ENCODE assay signal across 25 cellular contexts in the genomic region with DNA sequence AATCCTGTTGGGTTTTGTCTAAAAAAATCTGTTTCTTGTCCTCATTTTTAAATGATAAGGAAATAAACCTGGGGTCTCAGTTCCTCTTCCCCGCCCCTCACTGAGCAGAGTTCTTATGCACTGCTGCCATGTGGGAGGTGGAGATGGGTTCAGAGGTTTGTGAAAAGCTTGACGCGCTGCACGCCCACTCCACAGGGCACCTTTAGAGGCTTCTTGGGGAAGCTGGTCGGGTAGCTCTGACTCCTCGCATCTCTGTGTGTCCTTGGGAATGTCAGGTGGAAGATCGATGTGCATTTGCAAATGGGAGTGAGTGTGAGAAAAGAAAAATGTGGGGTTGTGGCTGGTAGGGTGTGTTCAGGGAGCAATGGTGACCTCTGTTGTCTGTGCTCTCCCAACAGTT. TPM values are rescaled to one million over a fixed set of nuclear protein-coding genes. Genes with fewer than 3 reads are reported as not detected.
A peak's percentile ranks its signal among the peaks of the same experiment; 100 is the strongest.
DNase-seq lines count a peak whose midpoint lies in the region; ATAC-seq and TF ChIP-seq lines count a peak whose summit lies in the region.
"Had no signal": no experiment of that assay in that cellular context is flagged by ENCODE, and none has a peak within 500 bp of the region (broad histone marks: within the 10 kb centered on the region; RNA-seq: fewer than 3 reads in every experiment).

No MANE protein-coding gene starts in this region.

- ATAC-seq in stimulated activated naive CD8-positive, alpha-beta T cell treated with anti-CD3 and anti-CD28 coated beads, Interleukin-15, amount 100 ng/mL, for 72 hours, result no peak
- ATAC-seq in activated T-helper 17 cell treated with anti-CD3 and anti-CD28 coated beads, Interleukin-2, amount 50 U/mL, for 72 hours (replicated peaks), result no peak
- ATAC-seq in naive B cell (ENCODE audit: low read depth in 2 of 2) (no peak), HG02798 (IDR thresholded peaks at IDR 0.05; ENCODE audit: poor library complexity, unreplicated experiment) (no peak)

- no peak for DNase-seq in stimulated activated naive CD8-positive, alpha-beta T cell treated with anti-CD3 and anti-CD28 coated beads, Interleukin-15, amount 100 ng/mL, for 72 hours
- DNase-seq in naive B cell (no peak), type B pancreatic cell (ENCODE audit: extremely low spot score, unreplicated experiment) (no peak), SW 1271 (lab: John Stamatoyannopoulos, UW) (no peak), NCI-H1694 treated with DMSO at 0.1 percent for 48 hours (lab: John Stamatoyannopoulos, UW) (no peak)
- DNase-seq: activated CD4-positive, alpha-beta T cell treated with anti-CD3 and anti-CD28 coated beads, Interleukin-2, amount 10 ng/mL, durations not matched to agents 24 days and 14 days; activated CD8-positive, alpha-beta memory T cell treated with anti-CD3 and anti-CD28 coated beads for 24 hours; activated gamma-delta T cell treated with Interleukin-2 at 50 U/mL for 16 hours; adrenal gland; brain microvascular endothelial cell; COR-L47; DMS79; GF-D8; mammary epithelial cell; NCI-H1092; NCI-H187 treated with DMSO at 0.1 percent for 48 hours; NCI-H2171; occipital lobe; psoas muscle; SHP77 treated with DMSO at 0.1 percent for 48 hours; substantia nigra; WERI-Rb-1 had no signal

- peak overlapping the region; percentile 2 for H3K27ac Mint-ChIP-seq in stimulated activated naive CD8-positive, alpha-beta T cell treated with anti-CD3 and anti-CD28 coated beads, Interleukin-15, Interleukin-2, amounts not matched to agents 100 ng/mL and 50 ng/mL, for 24 hours
- no peak overlapping the region for H3K27ac Mint-ChIP-seq in stimulated activated naive CD8-positive, alpha-beta T cell treated with anti-CD3 and anti-CD28 coated beads, Interleukin-15, amount 100 ng/mL, for 72 hours
- H3K27ac Mint-ChIP-seq in activated T-helper 17 cell treated with anti-CD3 and anti-CD28 coated beads, Interleukin-2, amount 50 U/mL, for 72 hours, result no peak overlapping the region
- H3K27ac Mint-ChIP-seq in naive B cell (peak overlapping the region in 1 of 6 donors; percentile 35), type B pancreatic cell (no peak overlapping the region)

- peaks cover 27% of the 10 kb centered on the region for H3K4me1 Mint-ChIP-seq in stimulated activated naive CD8-positive, alpha-beta T cell treated with anti-CD3 and anti-CD28 coated beads, Interleukin-15, Interleukin-2, amounts not matched to agents 100 ng/mL and 50 ng/mL, for 24 hours (ENCODE audit: low read depth)
- H3K4me1 Mint-ChIP-seq in stimulated activated naive CD8-positive, alpha-beta T cell treated with anti-CD3 and anti-CD28 coated beads, Interleukin-15, amount 100 ng/mL, for 72 hours, result peaks cover 39% of the 10 kb centered on the region
- peaks cover 13% of the 10 kb centered on the region for H3K4me1 Mint-ChIP-seq in activated T-helper 17 cell treated with anti-CD3 and anti-CD28 coated beads, Interleukin-2, amount 50 U/mL, for 72 hours
- H3K4me1 Mint-ChIP-seq in naive B cell, result peaks cover 16 to 27% (median 24%) of the 10 kb centered on the region in 3 donors
- H3K4me1 Mint-ChIP-seq in type B pancreatic cell (ENCODE audit: unreplicated experiment), result peaks cover 14% of the 10 kb centered on the region

- H3K4me3 Mint-ChIP-seq in stimulated activated naive CD8-positive, alpha-beta T cell treated with anti-CD3 and anti-CD28 coated beads, Interleukin-15, Interleukin-2, amounts not matched to agents 100 ng/mL and 50 ng/mL, for 24 hours, result no peak overlapping the region
- H3K4me3 Mint-ChIP-seq in stimulated activated naive CD8-positive, alpha-beta T cell treated with anti-CD3 and anti-CD28 coated beads, Interleukin-15, amount 100 ng/mL, for 72 hours, result peak overlapping the region in 1 of 2 donors; percentile 38
- peak overlapping the region; percentile 54 for H3K4me3 Mint-ChIP-seq in activated T-helper 17 cell treated with anti-CD3 and anti-CD28 coated beads, Interleukin-2, amount 50 U/mL, for 72 hours
- H3K4me3 Mint-ChIP-seq in naive B cell, result peak overlapping the region; percentile 16 to 83 (median 74)
- H3K4me3 Mint-ChIP-seq in type B pancreatic cell, result peak overlapping the region; percentile 66

- H3K36me3 Mint-ChIP-seq in stimulated activated naive CD8-positive, alpha-beta T cell treated with anti-CD3 and anti-CD28 coated beads, Interleukin-15, Interleukin-2, amounts not matched to agents 100 ng/mL and 50 ng/mL, for 24 hours (ENCODE audit: low read depth), result no peaks in the 10 kb centered on the region
- peaks cover 6% of the 10 kb centered on the region for H3K36me3 Mint-ChIP-seq in activated T-helper 17 cell treated with anti-CD3 and anti-CD28 coated beads, Interleukin-2, amount 50 U/mL, for 72 hours (ENCODE audit: low read depth)
- H3K36me3 Mint-ChIP-seq in naive B cell (peaks cover 4 to 7% of the 10 kb centered on the region in 2 donors), type B pancreatic cell (peaks cover 4% of the 10 kb centered on the region)

- H3K9me3 Mint-ChIP-seq in stimulated activated naive CD8-positive, alpha-beta T cell treated with anti-CD3 and anti-CD28 coated beads, Interleukin-15, Interleukin-2, amounts not matched to agents 100 ng/mL and 50 ng/mL, for 24 hours, result no peaks in the 10 kb centered on the region
- no peaks in the 10 kb centered on the region for H3K9me3 Mint-ChIP-seq in stimulated activated naive CD8-positive, alpha-beta T cell treated with anti-CD3 and anti-CD28 coated beads, Interleukin-15, amount 100 ng/mL, for 72 hours
- H3K9me3 Mint-ChIP-seq in activated T-helper 17 cell treated with anti-CD3 and anti-CD28 coated beads, Interleukin-2, amount 50 U/mL, for 72 hours, result no peaks in the 10 kb centered on the region
- H3K9me3 Mint-ChIP-seq in naive B cell (peaks cover 0 to 2% (median 0%) of the 10 kb centered on the region in 7 donors), type B pancreatic cell (no peaks in the 10 kb centered on the region)
- H3K9me3 Mint-ChIP-seq: activated CD4-positive, alpha-beta T cell treated with anti-CD3 and anti-CD28 coated beads, Interleukin-2, amount 10 ng/mL, durations not matched to agents 24 days and 14 days had no signal

- H3K27me3 Mint-ChIP-seq in stimulated activated naive CD8-positive, alpha-beta T cell treated with anti-CD3 and anti-CD28 coated beads, Interleukin-15, Interleukin-2, amounts not matched to agents 100 ng/mL and 50 ng/mL, for 24 hours, result peaks cover 35% of the 10 kb centered on the region
- peaks cover 39% of the 10 kb centered on the region for H3K27me3 Mint-ChIP-seq in stimulated activated naive CD8-positive, alpha-beta T cell treated with anti-CD3 and anti-CD28 coated beads, Interleukin-15, amount 100 ng/mL, for 72 hours
- peaks cover 22% of the 10 kb centered on the region for H3K27me3 Mint-ChIP-seq in activated T-helper 17 cell treated with anti-CD3 and anti-CD28 coated beads, Interleukin-2, amount 50 U/mL, for 72 hours
- H3K27me3 Mint-ChIP-seq in naive B cell (peaks cover 26 to 43% (median 36%) of the 10 kb centered on the region in 3 donors), type B pancreatic cell (peaks cover 51% of the 10 kb centered on the region)

- TF ChIP-seq CTCF in type B pancreatic cell (conservative IDR thresholded peaks at IDR 0.05), result no peak

RNA-seq across cellular contexts. Expression of a gene that starts 4.7 kb away (rescaled TPM):
- total RNA-seq in activated T-helper 17 cell treated with anti-CD3 and anti-CD28 coated beads, Interleukin-2, amount 50 U/mL, for 72 hours, result 10 to 100 TPM; 47.9 to 57.6 TPM
- 10 to 100 TPM; 72.3 to 99.5 (median 88.4) TPM for polyA plus RNA-seq in naive B cell (ENCODE audit: low read depth in 6 of 6)
- total RNA-seq in type B pancreatic cell (ENCODE audit: low replicate concordance), result 34.6 and 43.3 TPM in 2 replicates

RNA-seq across cellular contexts. Expression of a gene that starts 52.8 kb away (rescaled TPM):
- total RNA-seq in activated T-helper 17 cell treated with anti-CD3 and anti-CD28 coated beads, Interleukin-2, amount 50 U/mL, for 72 hours, result 100 to 1,000 TPM in 1 of 2 donors, 10 to 100 TPM in 1; 98.8 to 171 TPM
- polyA plus RNA-seq in naive B cell (ENCODE audit: low read depth in 6 of 6), result 1 to 10 TPM; 1.3 to 8.6 (median 4.9) TPM
- total RNA-seq in type B pancreatic cell (ENCODE audit: low replicate concordance), result 71.3 and 94.7 TPM in 2 replicates

RNA-seq across cellular contexts. Expression of a gene that starts 53.0 kb away (rescaled TPM):
- total RNA-seq in activated T-helper 17 cell treated with anti-CD3 and anti-CD28 coated beads, Interleukin-2, amount 50 U/mL, for 72 hours, result 10 to 100 TPM in 1 of 2 donors, 1 to 10 TPM in 1; 9.0 to 22.2 TPM
- polyA plus RNA-seq in naive B cell (ENCODE audit: low read depth in 6 of 6), result 10 to 100 TPM in 4 of 6 donors, 1 to 10 TPM in 2; 9.3 to 35.0 (median 12.4) TPM
- 11.1 and 13.5 TPM in 2 replicates for total RNA-seq in type B pancreatic cell (ENCODE audit: low replicate concordance)
